In genomic region chr4:145930592-145930991, GRCh38 we compare ENCODE assay signal across 17 cellular contexts. TPM values are rescaled to one million over a fixed set of nuclear protein-coding genes. Genes with fewer than 3 reads are reported as not detected.
DNase-seq lines count a peak whose midpoint lies in the region; ATAC-seq and TF ChIP-seq lines count a peak whose summit lies in the region.
"Had no signal": no experiment of that assay in that cellular context is flagged by ENCODE, and none has a peak within 500 bp of the region (broad histone marks: within the 10 kb centered on the region; RNA-seq: fewer than 3 reads in every experiment).

No MANE protein-coding gene starts in this region.

- TF ChIP-seq POLR2A in gastrocnemius medialis (IDR thresholded peaks at IDR 0.05) (no peak), body of pancreas (IDR thresholded peaks at IDR 0.05) (no peak)

- H3K27me3 ChIP-seq in Loucy (ENCODE audit: insufficient read depth, low read length, poor library complexity, severe bottlenecking) (no peaks in the 10 kb centered on the region), gastrocnemius medialis (no peaks in the 10 kb centered on the region), H9 (ENCODE audit: insufficient read depth, low read length) (no peaks in the 10 kb centered on the region), body of pancreas (no peaks in the 10 kb centered on the region)
- H3K27me3 ChIP-seq: gastroesophageal sphincter had no signal

- peaks cover 75% of the 10 kb centered on the region for H4K20me1 ChIP-seq in Loucy (ENCODE audit: insufficient read depth, low read length, poor library complexity, severe bottlenecking)
- no peaks in the 10 kb centered on the region for H4K20me1 ChIP-seq in H9 (ENCODE audit: control insufficient read depth, insufficient read depth, insufficient read length)

- peaks cover 23% of the 10 kb centered on the region for H3K36me3 Mint-ChIP-seq in activated CD4-positive, alpha-beta T cell treated with anti-CD3 and anti-CD28 coated beads, Interleukin-2, amount 10 ng/mL, durations not matched to agents 24 days and 14 days (ENCODE audit: low read depth)
- H3K36me3 Mint-ChIP-seq in H9 (ENCODE audit: insufficient read depth in 1 of 3, low read depth in 3 of 3), result peaks cover 10 to 17% (median 12%) of the 10 kb centered on the region in 3 experiments
- H3K36me3 Mint-ChIP-seq: CD4-positive, CD25-positive, alpha-beta regulatory T cell had no signal

- no peak overlapping the region for H3K4me3 Mint-ChIP-seq in activated CD4-positive, alpha-beta T cell treated with anti-CD3 and anti-CD28 coated beads, Interleukin-2, amount 10 ng/mL, durations not matched to agents 24 days and 14 days
- H3K4me3 Mint-ChIP-seq in H9, result no peak overlapping the region
- H3K4me3 Mint-ChIP-seq: activated CD4-positive, alpha-beta memory T cell treated with anti-CD3 and anti-CD28 coated beads for 36 hours; effector memory CD8-positive, alpha-beta T cell had no signal

- H3K36me3 ChIP-seq in Loucy (ENCODE audit: insufficient read depth, low read length) (peaks cover 4% of the 10 kb centered on the region; the same call in 1 of the 2 replicates), gastrocnemius medialis (no peaks in the 10 kb centered on the region), body of pancreas (replicated peaks in 1 of 2; ENCODE audit: insufficient read depth in 1 of 2, low read depth in 2 of 2) (no peaks in the 10 kb centered on the region)
- H3K36me3 ChIP-seq: gastroesophageal sphincter had no signal

- H3K79me2 ChIP-seq in Loucy (ENCODE audit: insufficient read depth, low read length) (peaks cover 99% of the 10 kb centered on the region), H9 (ENCODE audit: insufficient read depth, low read length) (peaks cover 35% of the 10 kb centered on the region; the same call in 1 of the 2 replicates)

- H3K27ac Mint-ChIP-seq in activated CD4-positive, alpha-beta T cell treated with anti-CD3 and anti-CD28 coated beads, Interleukin-2, amount 10 ng/mL, durations not matched to agents 24 days and 14 days, result no peak overlapping the region
- H3K27ac Mint-ChIP-seq in H9, result no peak overlapping the region
- H3K27ac Mint-ChIP-seq: activated CD4-positive, alpha-beta memory T cell treated with anti-CD3 and anti-CD28 coated beads for 36 hours had no signal

- no peaks in the 10 kb centered on the region for H3K27me3 Mint-ChIP-seq in activated CD4-positive, alpha-beta T cell treated with anti-CD3 and anti-CD28 coated beads, Interleukin-2, amount 10 ng/mL, durations not matched to agents 24 days and 14 days
- H3K27me3 Mint-ChIP-seq in H9 (ENCODE audit: low read depth), result no peaks in the 10 kb centered on the region
- H3K27me3 Mint-ChIP-seq: activated CD4-positive, alpha-beta memory T cell treated with anti-CD3 and anti-CD28 coated beads for 36 hours; effector memory CD8-positive, alpha-beta T cell had no signal

- H3K9me3 Mint-ChIP-seq in activated CD4-positive, alpha-beta T cell treated with anti-CD3 and anti-CD28 coated beads, Interleukin-2, amount 10 ng/mL, durations not matched to agents 24 days and 14 days, result peaks cover 5% of the 10 kb centered on the region
- H3K9me3 Mint-ChIP-seq in H9, result peaks cover 0 to 6% of the 10 kb centered on the region in 2 experiments; a peak in 4 of 5 replicates
- H3K9me3 Mint-ChIP-seq: effector memory CD8-positive, alpha-beta T cell had no signal

- H3K23ac ChIP-seq in H9 (ENCODE audit: insufficient read length, low read depth, low read length), result no peak overlapping the region

- in situ Hi-C loops in gastrocnemius medialis (cut with MboI; ENCODE audit: low sequenced_read_pairs in 4 of 4), result loop anchor here in 2 of 4 donors (10.0 to 25.0 kb wide), 2 partner anchors 193 to 196 kb away; no protein-coding TSS in a partner anchor

- intact Hi-C loops in activated CD4-positive, alpha-beta T cell treated with anti-CD3 and anti-CD28 coated beads, Interleukin-2, amount 10 ng/mL, durations not matched to agents 24 days and 14 days (cut with micrococcal nuclease), result loop anchor here (10.0 kb wide), 2 partner anchors 56 to 524 kb away; no protein-coding TSS in a partner anchor
- intact Hi-C loops in gastrocnemius medialis (cut with DNase I; ENCODE audit: low total_unique reads), result loop anchor here (2.0 kb wide), 1 partner anchor 20 kb away; no protein-coding TSS in a partner anchor
- intact Hi-C loops in body of pancreas (cut with DNase I), result no loop called here

- no peak overlapping the region for H4K8ac ChIP-seq in H9 (replicated peaks; ENCODE audit: insufficient read length, low read depth, low read length)

- H3T11ph ChIP-seq in H9 (ENCODE audit: low read length), result no peak overlapping the region

- H2AFZ ChIP-seq in Loucy (ENCODE audit: low read length), result no peak overlapping the region
- H2AFZ ChIP-seq in H9 (ENCODE audit: low read length), result no peak overlapping the region

- no peaks in the 10 kb centered on the region; the same call in 1 of the 2 replicates for H3F3A ChIP-seq in Loucy (ENCODE audit: low read depth)

- no peak overlapping the region for H4K91ac ChIP-seq in H9 (ENCODE audit: insufficient read length, low read depth, low read length)

- H3K4me3 ChIP-seq in Loucy (ENCODE audit: low read length, poor library complexity, severe bottlenecking) (peak overlapping the region; percentile 32), gastrocnemius medialis (peak overlapping the region in 1 of 4 donors; percentile 4), body of pancreas (no peak overlapping the region)
- H3K4me3 ChIP-seq: gastroesophageal sphincter had no signal

- H2BK20ac ChIP-seq in H9 (ENCODE audit: low read depth, low read length, poor library complexity, severe bottlenecking), result no peak overlapping the region

- ATAC-seq in gastrocnemius medialis, result peak; percentile 46 to 56
- no peak for ATAC-seq in body of pancreas
- ATAC-seq: effector memory CD8-positive, alpha-beta T cell; gastroesophageal sphincter had no signal

- peak overlapping the region; percentile 64 for H3K4me2 ChIP-seq in Loucy (ENCODE audit: low read depth, low read length, poor library complexity, severe bottlenecking)
- no peak overlapping the region for H3K4me2 ChIP-seq in H9 (ENCODE audit: insufficient read depth, insufficient read length, low read length)

- DNase-seq in activated CD4-positive, alpha-beta T cell treated with anti-CD3 and anti-CD28 coated beads, Interleukin-2, amount 10 ng/mL, durations not matched to agents 24 days and 14 days, result peak; percentile 40
- DNase-seq in activated CD4-positive, alpha-beta T cell treated with anti-CD3 and anti-CD28 coated beads for 4 hours, result no peak
- DNase-seq in fibroblast of peridontal ligament (ENCODE audit: extremely low read depth), result peak; percentile 42
- DNase-seq in gastrocnemius medialis, result peak in 1 of 2 donors; percentile 27
- DNase-seq in NCI-H2107 treated with DMSO at 0.1 percent for 48 hours (lab: John Stamatoyannopoulos, UW; ENCODE audit: unreplicated experiment), result no peak
- no peak for DNase-seq in H9
- no peak for DNase-seq in body of pancreas
- DNase-seq: 8988T; activated CD4-positive, alpha-beta memory T cell treated with anti-CD3 and anti-CD28 coated beads for 36 hours; activated gamma-delta T cell treated with Interleukin-2 at 50 U/mL for 16 hours; CD4-positive, CD25-positive, alpha-beta regulatory T cell; effector memory CD8-positive, alpha-beta T cell; EL; NCI-H2029; stimulated activated CD4-positive, alpha-beta T cell treated with anti-CD3 and anti-CD28 coated beads, Interleukin-1b, Interleukin-23, amount 100 ng/mL, for 48 hours had no signal

- no peak overlapping the region for H3K4ac ChIP-seq in H9 (ENCODE audit: low read depth, low read length)

- H4K5ac ChIP-seq in H9 (ENCODE audit: insufficient read length, low read depth, low read length), result no peak overlapping the region

- no peaks in the 10 kb centered on the region for H3K9me2 ChIP-seq in Loucy (replicated peaks; ENCODE audit: low read depth, low read length)

- H3K9me3 ChIP-seq in Loucy (ENCODE audit: insufficient read depth, low read depth, low read length), result peaks cover 4% of the 10 kb centered on the region
- H3K9me3 ChIP-seq in gastrocnemius medialis, result no peaks in the 10 kb centered on the region
- no peaks in the 10 kb centered on the region for H3K9me3 ChIP-seq in H9 (ENCODE audit: control insufficient read depth, low read depth, low read length)
- H3K9me3 ChIP-seq in body of pancreas, result no peaks in the 10 kb centered on the region
- H3K9me3 ChIP-seq: gastroesophageal sphincter had no signal

- no peak overlapping the region for H2BK12ac ChIP-seq in H9 (ENCODE audit: insufficient read length, low read depth, low read length)

- no peak overlapping the region for H3K56ac ChIP-seq in H9 (ENCODE audit: insufficient read length, low read depth, low read length)

- no peak overlapping the region for H3K18ac ChIP-seq in H9 (ENCODE audit: insufficient read length, low read depth, low read length)

- WGBS in H9 (ENCODE audit: extremely low coverage, insufficient read length, low lambda C conversion rate), result no CpG with 5 or more reads among the region's 8 CpGs
- 82 to 85% methylated on average over 8 of the region's 8 CpGs for WGBS in body of pancreas, 2 donors

- H3K9ac ChIP-seq in Loucy (ENCODE audit: low read depth, low read length, poor library complexity, severe bottlenecking) (no peak overlapping the region), H9 (ENCODE audit: extremely low read depth, insufficient read length, low read length) (no peak overlapping the region)

- no peak overlapping the region for H2AK5ac ChIP-seq in H9 (ENCODE audit: insufficient read length, low read length)

- H2BK120ac ChIP-seq in H9 (ENCODE audit: low read depth, low read length, poor library complexity, severe bottlenecking), result no peak overlapping the region

- H3K79me1 ChIP-seq in H9 (ENCODE audit: insufficient read depth, low read depth, low read length, poor library complexity, severe bottlenecking), result peaks cover 5% of the 10 kb centered on the region

- H3K27ac ChIP-seq in gastrocnemius medialis, result peak overlapping the region; percentile 55 to 68 (median 62)
- no peak overlapping the region for H3K27ac ChIP-seq in H9 (ENCODE audit: insufficient read length, low read depth, low read length)
- no peak overlapping the region for H3K27ac ChIP-seq in body of pancreas

- peaks cover 37% of the 10 kb centered on the region for H3K4me1 Mint-ChIP-seq in activated CD4-positive, alpha-beta T cell treated with anti-CD3 and anti-CD28 coated beads, Interleukin-2, amount 10 ng/mL, durations not matched to agents 24 days and 14 days
- H3K4me1 Mint-ChIP-seq in H9, result peaks cover 56 to 58% of the 10 kb centered on the region in 2 experiments

- H3K4me1 ChIP-seq in Loucy (ENCODE audit: insufficient read depth, low read length, poor library complexity, severe bottlenecking), result peaks cover 69% of the 10 kb centered on the region
- peaks cover 46 to 52% of the 10 kb centered on the region in 2 donors for H3K4me1 ChIP-seq in gastrocnemius medialis
- H3K4me1 ChIP-seq in H9 (ENCODE audit: insufficient read depth, low read length), result peaks cover 10% of the 10 kb centered on the region
- H3K4me1 ChIP-seq in body of pancreas, result peaks cover 25% of the 10 kb centered on the region

- H2BK5ac ChIP-seq in H9 (ENCODE audit: insufficient read length, low read length), result no peak overlapping the region

- no peak overlapping the region for H3K14ac ChIP-seq in H9 (ENCODE audit: insufficient read depth, low read length)

- TF ChIP-seq CTCF in Loucy (conservative IDR thresholded peaks at IDR 0.05; ENCODE audit: low read length) (no peak), gastrocnemius medialis (IDR thresholded peaks at IDR 0.05 in 4 of 5, conservative IDR thresholded peaks at IDR 0.05 in 1 of 5) (no peak), H9 (conservative IDR thresholded peaks at IDR 0.05) (no peak), body of pancreas (IDR thresholded peaks at IDR 0.05) (no peak)

- no peak overlapping the region for H2BK15ac ChIP-seq in H9 (ENCODE audit: low read depth, low read length)

- H3K23me2 ChIP-seq in H9 (ENCODE audit: insufficient read length, low read depth, low read length, poor library complexity, severe bottlenecking), result peaks cover 2% of the 10 kb centered on the region

RNA-seq across cellular contexts. Expression of gene ZNF827, which starts 8.0 kb away (rescaled TPM):
- 59.1 and 59.4 TPM in 2 replicates for total RNA-seq in activated CD4-positive, alpha-beta T cell treated with anti-CD3 and anti-CD28 coated beads, Interleukin-2, amount 10 ng/mL, durations not matched to agents 24 days and 14 days
- total RNA-seq in gastrocnemius medialis (10 to 100 TPM in 2 of 4 donors, 1 to 10 TPM in 2; 7.2 to 16.1 (median 10.9) TPM), H9 (2021) (28.4 and 29.4 TPM in 2 replicates), body of pancreas (10 to 100 TPM in 1 of 2 donors, 1 to 10 TPM in 1; 5.4 to 13.8 TPM)

Comparison
In these comparisons a context has a peak if more than half of its experiments do, and no peak if none do; other contexts are left out.
1. DNase-seq: peak in activated CD4-positive, alpha-beta T cell treated with anti-CD3 and anti-CD28 coated beads, Interleukin-2, amount 10 ng/mL, durations not matched to agents 24 days and 14 days (single experiment) and fibroblast of peridontal ligament (single experiment); none in activated CD4-positive, alpha-beta T cell treated with anti-CD3 and anti-CD28 coated beads for 4 hours (0 of 2), NCI-H2107 treated with DMSO at 0.1 percent for 48 hours (single experiment), H9 (single experiment) and body of pancreas (0 of 4).
2. H3K27ac ChIP-seq: peak in gastrocnemius medialis (4 of 4); none in H9 (single experiment) and body of pancreas (0 of 4).